In the genomic region with DNA sequence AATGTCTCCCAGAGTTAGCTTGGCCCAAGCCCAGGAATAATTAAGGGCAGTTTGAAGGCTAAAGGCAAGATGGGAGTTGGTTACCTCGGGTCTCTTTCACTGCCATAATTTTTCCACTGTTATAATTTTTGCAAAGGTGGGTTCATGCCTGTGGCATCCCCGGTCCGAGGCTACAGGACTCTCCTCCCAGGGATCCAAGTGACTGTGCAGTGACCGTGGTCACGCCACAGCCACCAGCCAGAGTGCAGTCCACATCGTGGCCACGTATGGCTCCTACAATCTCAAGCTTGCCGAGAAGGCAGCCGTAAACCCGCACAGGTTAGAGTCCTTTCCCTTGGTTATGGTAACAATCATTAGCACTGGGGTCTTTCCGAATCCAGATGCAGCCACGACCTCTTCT, we compare ENCODE assay signal across 18 cellular contexts. TPM values are rescaled to one million over a fixed set of nuclear protein-coding genes. Genes with fewer than 3 reads are reported as not detected.
A peak's percentile ranks its signal among the peaks of the same experiment; 100 is the strongest.
DNase-seq lines count a peak whose midpoint lies in the region; ATAC-seq lines count a peak whose summit lies in the region.
"Had no signal": no experiment of that assay in that cellular context is flagged by ENCODE, and none has a peak within 500 bp of the region (broad histone marks: within the 10 kb centered on the region; RNA-seq: fewer than 3 reads in every experiment).

No MANE protein-coding gene starts in this region.

- H3K36me3 ChIP-seq in BLaER1, result no peaks in the 10 kb centered on the region
- H3K36me3 ChIP-seq: BE2C, Peyer's patch had no signal

- no peak overlapping the region for H3K4me3 Mint-ChIP-seq in T-helper 17 cell
- H3K4me3 Mint-ChIP-seq: IgD-negative memory B cell had no signal

- no peaks in the 10 kb centered on the region for H3K27me3 ChIP-seq in BLaER1
- H3K27me3 ChIP-seq: BE2C, Peyer's patch had no signal

- H3K4me1 Mint-ChIP-seq in T-helper 17 cell, result peaks cover 2% of the 10 kb centered on the region
- H3K4me1 Mint-ChIP-seq: CD4-positive, alpha-beta memory T cell had no signal

- ATAC-seq in T-helper 17 cell (no peak), left colon (peak; percentile 46), sciatic nerve (no peak), GM21526 (IDR thresholded peaks at IDR 0.05; ENCODE audit: low FRiP score, unreplicated experiment) (no peak)

- no peak overlapping the region for H3K27ac ChIP-seq in BLaER1
- H3K27ac ChIP-seq: Peyer's patch had no signal

- H4K20me1 ChIP-seq in BLaER1, result no peaks in the 10 kb centered on the region

- DNase-seq in T-helper 17 cell (no peak), left colon (no peak), sciatic nerve (ENCODE audit: low spot score) (peak; percentile 33), RPMI8226 (no peak), NK-92 (lab: John Stamatoyannopoulos, UW; ENCODE audit: unreplicated experiment) (no peak)
- DNase-seq: BE2C, MV-4-11, NCI-H1105 treated with DMSO at 0.1 percent for 48 hours, NCI-H2029 treated with DMSO at 0.1 percent for 48 hours, NCI-H524, NCI-H82 had no signal

- no peak overlapping the region for H3K4me3 ChIP-seq in BLaER1
- H3K4me3 ChIP-seq: Peyer's patch had no signal

- intact Hi-C loops in left colon (cut with DNase I, micrococcal nuclease), result no loop called here
- intact Hi-C loops in sciatic nerve (cut with DNase I), result no loop called here

- peak overlapping the region; percentile 75 for H3K27ac Mint-ChIP-seq in T-helper 17 cell
- H3K27ac Mint-ChIP-seq: IgD-negative memory B cell had no signal

- H3K9me3 ChIP-seq in BLaER1 (no peaks in the 10 kb centered on the region), T-helper 17 cell (ENCODE audit: control insufficient read depth, low read length, poor library complexity, severe bottlenecking) (no peaks in the 10 kb centered on the region)
- H3K9me3 ChIP-seq: BE2C, Peyer's patch had no signal

- H3K4me2 ChIP-seq in BLaER1, result peak overlapping the region; percentile 49

- no peaks in the 10 kb centered on the region for H3K36me3 Mint-ChIP-seq in T-helper 17 cell (ENCODE audit: low read depth)
- H3K36me3 Mint-ChIP-seq: CD4-positive, alpha-beta memory T cell; IgD-negative memory B cell had no signal

- H3K4me1 ChIP-seq in BLaER1, result peaks cover 32% of the 10 kb centered on the region

- H3K9ac ChIP-seq in BLaER1, result no peak overlapping the region

- peaks cover 13% of the 10 kb centered on the region for H3K27me3 Mint-ChIP-seq in T-helper 17 cell

RNA-seq across cellular contexts. Expression of a gene that starts 36.8 kb away (rescaled TPM):
- total RNA-seq in T-helper 17 cell (10 to 100 TPM; 18.6 to 22.6 TPM), left colon (1 to 10 TPM in 1 of 2 donors, under 1 TPM in 1; 0.75 to 3.4 TPM), sciatic nerve (3.6 TPM)
- total RNA-seq: Daoy, SK-MEL-5 had no signal
